8 cellular contexts compared by ENCODE assay signal in genomic region chr9:129413537-129414376, GRCh38.
A peak's percentile ranks its signal among the peaks of the same experiment; 100 is the strongest.
DNase-seq lines count a peak whose midpoint lies in the region; ATAC-seq, FAIRE-seq and TF ChIP-seq lines count a peak whose summit lies in the region.

No MANE protein-coding gene starts in this region.

- dilution Hi-C loops in keratinocyte (cut with MboI; ENCODE audit: extremely low pct_ligation_motif_present, low sequenced_read_pairs): no loop called here

- H3K27me3 ChIP-seq in keratinocyte (ENCODE audit: control insufficient read depth, extremely low read depth, insufficient read depth, low read length): no peaks in the 10 kb centered on the region

- TF ChIP-seq CTCF in AG10803 (conservative IDR thresholded peaks at IDR 0.05; ENCODE audit: low read length): no peak
- no peak for TF ChIP-seq CTCF in keratinocyte (optimal IDR thresholded peaks at IDR 0.05 in 1 of 3, IDR thresholded peaks at IDR 0.05 in 1 of 3, conservative IDR thresholded peaks at IDR 0.05 in 1 of 3; ENCODE audit: extremely low read depth in 1 of 3, insufficient read depth in 2 of 3, low read length in 3 of 3)

- H3K79me2 ChIP-seq in keratinocyte (ENCODE audit: control insufficient read depth, insufficient read depth, low read length): no peaks in the 10 kb centered on the region

- peak; percentile 87 for ATAC-seq in HG03354 (IDR thresholded peaks at IDR 0.05; ENCODE audit: poor library complexity, severe bottlenecking, unreplicated experiment)

- peak overlapping the region; percentile 96 for H3K27ac ChIP-seq in keratinocyte (ENCODE audit: control insufficient read depth, insufficient read depth, low read length)

- no peak for FAIRE-seq in keratinocyte (lab: Jason Lieb, UNC)

- peaks cover 3% of the 10 kb centered on the region for H3K9me3 ChIP-seq in keratinocyte (ENCODE audit: control insufficient read depth, low read depth, low read length)

- no peaks in the 10 kb centered on the region for H3K9me1 ChIP-seq in keratinocyte (ENCODE audit: control insufficient read depth, extremely low read depth, insufficient read depth, low read length)

- H3K36me3 ChIP-seq in keratinocyte (ENCODE audit: control insufficient read depth in 2 of 2, extremely low read depth in 1 of 2, insufficient read depth in 2 of 2, low read length in 2 of 2): no peaks in the 10 kb centered on the region

- H4K20me1 ChIP-seq in keratinocyte (ENCODE audit: control insufficient read depth, extremely low read depth, insufficient read depth, low read length): no peaks in the 10 kb centered on the region

- H3K4me1 ChIP-seq in keratinocyte (ENCODE audit: control insufficient read depth, extremely low read depth, insufficient read depth, low read length): peaks cover 19% of the 10 kb centered on the region

- peak overlapping the region; percentile 98 for H3K9ac ChIP-seq in keratinocyte (ENCODE audit: control insufficient read depth, extremely low read depth, insufficient read depth, low read length)

- H3K4me2 ChIP-seq in keratinocyte (ENCODE audit: control insufficient read depth, extremely low read depth, insufficient read depth, low read depth, low read length): peak overlapping the region; percentile 94

- DNase-seq in AG10803 (ENCODE audit: low read depth): peak; percentile 96
- DNase-seq in NCI-H446 treated with DMSO at 0.1 percent for 48 hours (lab: John Stamatoyannopoulos, UW): peak; percentile 74
- peak; percentile 99 for DNase-seq in activated CD4-positive, CD25-positive, alpha-beta regulatory T cell treated with anti-CD3 and anti-CD28 coated beads, Interleukin-2, amount 50 U/mL, for 72 hours
- peak; percentile 96 for DNase-seq in cerebellar cortex (ENCODE audit: low spot score)
- peak; percentile 55 for DNase-seq in keratinocyte (ENCODE audit: low read depth, low spot score)
- DNase-seq in stimulated activated CD4-positive, alpha-beta T cell treated with anti-CD3 and anti-CD28 coated beads, Interleukin-12 subunit alpha, Interleukin-12 subunit beta, amount 100 ng/mL, for 4 hours: peak; percentile 100

- peak overlapping the region; percentile 70 for H2AFZ ChIP-seq in keratinocyte (ENCODE audit: control insufficient read depth, low read length)

- H3K4me3 ChIP-seq in AG10803 (ENCODE audit: low read length): peak overlapping the region; percentile 56
- peak overlapping the region; percentile 50 to 82 (median 67) for H3K4me3 ChIP-seq in keratinocyte (ENCODE audit: control insufficient read depth in 2 of 3, extremely low read depth in 1 of 3, insufficient read depth in 2 of 3, low read depth in 1 of 3, low read length in 3 of 3)

- TF ChIP-seq POLR2A in GM19099 (IDR thresholded peaks at IDR 0.05; ENCODE audit: extremely low read depth, insufficient read length, low read depth): peak; percentile 78

Comparison
In these comparisons a context has a peak if more than half of its experiments do, and no peak if none do; other contexts are left out.
1. Peak in every context shown above with its lines: DNase-seq, ATAC-seq, H3K4me3 ChIP-seq and H3K27ac ChIP-seq.